In genomic region chrX:53224860-53225797, GRCh38 we compare ENCODE assay signal across 8 cellular contexts. TPM values are rescaled to one million over a fixed set of nuclear protein-coding genes. Genes with fewer than 3 reads are reported as not detected.
DNase-seq lines count a peak whose midpoint lies in the region; ATAC-seq and TF ChIP-seq lines count a peak whose summit lies in the region.

Gene KDM5C, minus strand, starts transcription at chrX:53225207. Its CDS starts 318 bp downstream, at chrX:53224889.

- H4K20me1 ChIP-seq in BLaER1 = peaks cover 45% of the 10 kb centered on the region

- H3K4me3 ChIP-seq in BLaER1 (peak within 1 kb of the TSS; percentile 92), dorsolateral prefrontal cortex (peak within 1 kb of the TSS; percentile 56 to 100 (median 95)), right lobe of liver (peak within 1 kb of the TSS; percentile 83 to 93 (median 85))

- peak within 1 kb of the TSS; percentile 100 for H3K27ac ChIP-seq in BLaER1
- peak within 1 kb of the TSS; percentile 75 to 98 (median 91) for H3K27ac ChIP-seq in dorsolateral prefrontal cortex
- peak within 1 kb of the TSS; percentile 80 to 95 (median 85) for H3K27ac ChIP-seq in right lobe of liver

- H3K36me3 ChIP-seq in BLaER1 (peaks cover 29% of the 10 kb centered on the region), right lobe of liver (peaks cover 0 to 6% (median 3%) of the 10 kb centered on the region in 4 donors)

- H3K4me1 ChIP-seq in BLaER1 (peaks cover 41% of the 10 kb centered on the region), right lobe of liver (peaks cover 0 to 17% (median 8%) of the 10 kb centered on the region in 4 donors)

- ATAC-seq in GM19351 (IDR thresholded peaks at IDR 0.05; ENCODE audit: unreplicated experiment) (peak; percentile 82), HG03565 (IDR thresholded peaks at IDR 0.05; ENCODE audit: unreplicated experiment) (peak; percentile 58), right lobe of liver (peak; percentile 89 to 94 (median 92))

- peak within 1 kb of the TSS; percentile 99 for H3K9ac ChIP-seq in BLaER1

- TF ChIP-seq POLR2A in right lobe of liver (IDR thresholded peaks at IDR 0.05) = peak; percentile 59

- H3K27me3 ChIP-seq in BLaER1 (no peaks in the 10 kb centered on the region), dorsolateral prefrontal cortex (peaks cover 0 to 18% (median 0%) of the 10 kb centered on the region in 45 donors), right lobe of liver (no peaks in the 10 kb centered on the region)

- DNase-seq in NCI-H82 (lab: John Stamatoyannopoulos, UW) (peak; percentile 96), dorsolateral prefrontal cortex (peak; percentile 87 to 93 (median 92)), right lobe of liver (peak; percentile 88 to 95 (median 94))
- DNase-seq in activated CD4-positive, alpha-beta T cell treated with anti-CD3 and anti-CD28 coated beads, Interleukin-2, amount 50 U/mL, for 48 hours = peak; percentile 81 to 87
- DNase-seq in stimulated activated CD4-positive, alpha-beta T cell treated with anti-CD3 and anti-CD28 coated beads, Interleukin-4, amount 100 ng/mL, for 4 hours = peak; percentile 75 to 88

- intact Hi-C loops in dorsolateral prefrontal cortex (cut with DNase I) (loop anchor here (5.0 to 10.0 kb wide), 4 partner anchors 90 to 200 kb away; partner anchors contain the start of genes KANTR (in 2 of the 2), RIBC1 (in 1 of the 2) and SMC1A (in 1 of the 2)), right lobe of liver (cut with DNase I) (no loop called here)

- H3K9me3 ChIP-seq in BLaER1 = no peaks in the 10 kb centered on the region
- no peaks in the 10 kb centered on the region for H3K9me3 ChIP-seq in right lobe of liver

- H3K4me2 ChIP-seq in BLaER1 = peak within 1 kb of the TSS; percentile 99

- WGBS in right lobe of liver (ENCODE audit: insufficient coverage, low coverage, low lambda C conversion rate, missing lambda C conversion rate) = 0% methylated on average over 29 of the region's 67 CpGs

- TF ChIP-seq CTCF in dorsolateral prefrontal cortex (IDR thresholded peaks at IDR 0.05 in 54 of 56, conservative IDR thresholded peaks at IDR 0.05 in 2 of 56; ENCODE audit: low read depth in 1 of 56, partially characterized antibody in 56 of 56) (peak in 20 of 56 donors; percentile 6 to 57 (median 24)), right lobe of liver (IDR thresholded peaks at IDR 0.05) (no peak)

RNA-seq across cellular contexts. Expression of gene KDM5C, which starts in this region (rescaled TPM):
- 100 to 1,000 TPM in 80 of 120 experiments, 10 to 100 TPM in 40; 56.6 to 149 (median 107) TPM for total RNA-seq in dorsolateral prefrontal cortex
- 10 to 100 TPM; 27.9 to 61.6 (median 50.6) TPM for total RNA-seq in right lobe of liver

Comparison
In these comparisons a context has a peak if more than half of its experiments do, and no peak if none do; other contexts are left out.
1. Peak in every context shown above with its lines: DNase-seq, ATAC-seq, H3K4me3 ChIP-seq and H3K27ac ChIP-seq.
2. intact Hi-C loops: an anchor here in dorsolateral prefrontal cortex (5.0 to 10.0 kb wide); none called in right lobe of liver.